Comparison of ENCODE assay signal across 8 cellular contexts in the genomic region with DNA sequence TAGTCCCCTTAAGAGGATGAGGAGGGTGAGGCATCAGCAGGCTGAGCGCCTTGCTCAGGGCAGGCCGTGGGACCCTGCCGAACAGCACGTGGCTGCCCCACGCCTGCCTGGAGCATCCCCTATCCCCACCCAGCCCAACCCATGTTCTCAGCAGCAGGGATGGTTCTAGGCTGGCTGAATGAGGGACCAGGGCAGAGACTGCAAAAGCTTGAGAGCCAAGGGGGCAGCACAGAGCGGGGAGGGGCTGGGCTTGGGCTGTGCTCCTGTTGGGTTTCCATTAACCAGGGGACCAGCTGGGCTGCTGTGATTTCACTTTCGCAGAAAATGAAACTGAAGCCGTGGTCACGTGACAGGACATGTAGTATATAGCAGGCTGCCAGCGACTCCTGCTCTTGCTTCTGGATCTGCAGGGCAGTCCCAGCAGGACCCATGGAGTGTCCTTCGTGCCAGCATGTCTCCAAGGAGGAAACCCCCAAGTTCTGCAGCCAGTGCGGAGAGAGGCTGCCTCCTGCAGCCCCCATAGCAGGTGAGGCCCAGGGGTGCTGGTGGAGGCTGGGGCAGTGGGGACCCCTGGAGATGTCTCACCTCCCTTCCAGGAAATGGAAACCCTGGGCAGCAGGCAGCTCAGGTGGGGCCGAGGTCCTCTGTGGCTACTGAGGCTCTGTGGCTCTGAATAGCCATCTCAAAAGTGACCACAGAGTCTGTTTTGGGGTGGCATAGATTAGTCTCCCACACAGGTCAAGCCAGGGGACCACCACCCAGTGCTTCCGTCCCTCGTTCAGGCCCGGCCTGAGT. TPM values are rescaled to one million over a fixed set of nuclear protein-coding genes. Genes with fewer than 3 reads are reported as not detected.
DNase-seq lines count a peak whose midpoint lies in the region; ATAC-seq and TF ChIP-seq lines count a peak whose summit lies in the region.

No MANE protein-coding gene starts in this region.

- peak overlapping the region; percentile 85 for H3K4me2 ChIP-seq in osteoblast (ENCODE audit: insufficient read depth, low read length)

- peaks cover 5% of the 10 kb centered on the region for H4K20me1 ChIP-seq in osteoblast (ENCODE audit: insufficient read depth, low read length)

- H3K27me3 ChIP-seq in osteoblast (ENCODE audit: insufficient read depth, low read length) (no peaks in the 10 kb centered on the region), testis (no peaks in the 10 kb centered on the region)

- peak; percentile 84 for DNase-seq in NCI-H524 treated with DMSO at 0.1 percent for 48 hours (lab: John Stamatoyannopoulos, UW)
- DNase-seq in activated CD8-positive, alpha-beta memory T cell treated with anti-CD3 and anti-CD28 coated beads, Interleukin-2, amount 50 U/mL, for 24 hours (ENCODE audit: extremely low read depth) = peak; percentile 87
- DNase-seq in fibroblast of gingiva (ENCODE audit: low read depth) = peak; percentile 88
- peak; percentile 98 for DNase-seq in osteoblast (ENCODE audit: insufficient read length, low spot score, missing footprints)
- DNase-seq in testis = peak; percentile 90
- DNase-seq in T1000 (lab: John Stamatoyannopoulos, UW) = no peak

- peaks cover 43% of the 10 kb centered on the region for H3K79me2 ChIP-seq in osteoblast (ENCODE audit: insufficient read depth, low read length)

- intact Hi-C loops in testis (cut with DNase I; ENCODE audit: low total_unique reads) = no loop called here

- H3K4me1 ChIP-seq in osteoblast (ENCODE audit: insufficient read depth, low read length) (peaks cover 29% of the 10 kb centered on the region), testis (peaks cover 23% of the 10 kb centered on the region)

- H3K4me3 ChIP-seq in GM12875 (ENCODE audit: low read depth, low read length) (peak overlapping the region; percentile 63), osteoblast (ENCODE audit: insufficient read depth, low read length) (peak overlapping the region; percentile 94), testis (peak overlapping the region; percentile 31 to 34)

- no peak for TF ChIP-seq POLR2A in testis (IDR thresholded peaks at IDR 0.05)

- H3K9me3 ChIP-seq in osteoblast (ENCODE audit: low read depth, low read length) = no peaks in the 10 kb centered on the region
- no peaks in the 10 kb centered on the region for H3K9me3 ChIP-seq in testis

- TF ChIP-seq CTCF in GM12875 (IDR thresholded peaks at IDR 0.05; ENCODE audit: borderline replicate concordance, insufficient read depth, low read depth, low read length) (0 out of 2 replicates have a peak, but pooled peaks have one; percentile 4), osteoblast (IDR thresholded peaks at IDR 0.05; ENCODE audit: extremely low read depth, low read depth, low read length) (peak; percentile 10), testis (IDR thresholded peaks at IDR 0.05) (no peak)

- H3K27ac ChIP-seq in osteoblast (ENCODE audit: low read depth, low read length) (peak overlapping the region; percentile 68), testis (peak overlapping the region; percentile 59 to 96)

- H3K36me3 ChIP-seq in osteoblast (ENCODE audit: insufficient read depth, low read length) = peaks cover 28% of the 10 kb centered on the region
- no peaks in the 10 kb centered on the region for H3K36me3 ChIP-seq in testis (ENCODE audit: low read depth, missing control alignments)

- H2AFZ ChIP-seq in osteoblast (ENCODE audit: low read length) = peak overlapping the region; percentile 11

- WGBS in testis, 2 donors = 47 to 48% methylated on average over 7 to 16 of the region's 16 CpGs

- ATAC-seq in HG02759 (IDR thresholded peaks at IDR 0.05; ENCODE audit: unreplicated experiment) = peak; percentile 39

RNA-seq across cellular contexts. Expression of a gene that starts 2.8 kb away (rescaled TPM):
- total RNA-seq in osteoblast (134 and 143 TPM in 2 replicates), testis (10 to 100 TPM; 66.9 to 68.9 TPM)
- 25.3 TPM for polyA plus RNA-seq in testis (ENCODE audit: insufficient read depth, low read depth, low replicate concordance)

RNA-seq across cellular contexts. Expression of a gene that starts 43.2 kb away (rescaled TPM):
- total RNA-seq in osteoblast (12.7 and 17.4 TPM in 2 replicates), testis (10 to 100 TPM; 16.9 to 19.0 TPM)
- 8.4 TPM for polyA plus RNA-seq in testis (ENCODE audit: insufficient read depth, low read depth, low replicate concordance)

RNA-seq across cellular contexts. Expression of a gene that starts 43.3 kb away (rescaled TPM):
- total RNA-seq in osteoblast (15.9 and 19.4 TPM in 2 replicates), testis (10 to 100 TPM; 29.7 to 50.3 TPM)
- 19.8 TPM for polyA plus RNA-seq in testis (ENCODE audit: insufficient read depth, low read depth, low replicate concordance)

Comparison
In these comparisons a context has a peak if more than half of its experiments do, and no peak if none do; other contexts are left out.
1. H3K4me3 ChIP-seq: peak in every context shown above with its lines; median percentile 94 in osteoblast; 63 in GM12875; 32 in testis.
2. CTCF ChIP-seq: peak in GM12875 (single experiment) and osteoblast (single experiment); none in testis (0 of 3).